In the genomic region with DNA sequence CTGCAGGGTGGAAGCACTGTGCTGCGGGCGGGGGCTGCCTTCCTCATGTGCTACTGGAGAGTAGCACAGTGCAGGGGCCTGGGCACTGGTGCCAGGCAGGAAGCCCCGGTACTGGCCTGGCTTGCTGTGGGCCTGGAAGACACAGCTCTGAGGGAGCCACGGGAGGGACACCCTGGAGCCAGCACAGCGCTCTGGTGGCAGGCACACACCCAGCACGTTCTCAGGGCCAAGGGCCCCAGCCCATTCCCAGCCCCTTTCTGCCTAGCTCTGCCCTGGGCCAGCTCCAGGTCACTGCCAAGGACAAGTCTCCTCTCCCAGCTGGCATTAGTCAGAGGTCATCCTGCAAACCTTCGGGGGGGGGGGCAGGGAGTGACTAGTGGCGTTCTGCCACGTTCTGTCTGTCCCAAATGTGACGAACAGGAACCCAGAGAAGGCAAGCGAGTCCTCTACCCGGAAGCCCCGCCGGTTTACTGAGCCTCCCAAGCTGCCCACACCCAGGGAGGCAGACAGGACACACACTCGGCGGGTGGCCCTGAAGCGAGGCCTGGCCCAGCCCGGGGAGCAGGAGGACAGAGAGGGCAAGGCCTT, we compare ENCODE assay signal across 1 cellular context. TPM values are rescaled to one million over a fixed set of nuclear protein-coding genes. Genes with fewer than 3 reads are reported as not detected.
"Had no signal": no experiment of that assay in that cellular context is flagged by ENCODE, and none has a peak within 500 bp of the region (broad histone marks: within the 10 kb centered on the region; RNA-seq: fewer than 3 reads in every experiment).

No MANE protein-coding gene starts in this region.

RNA-seq across cellular contexts. Expression of gene PNCK, which starts 26.3 kb away (rescaled TPM):
- total RNA-seq: activated CD8-positive, alpha-beta memory T cell treated with anti-CD3 and anti-CD28 coated beads for 36 hours had no signal
